Comparison of ENCODE assay signal across 8 cellular contexts in genomic region chr5:88683506-88684135, GRCh38.
DNase-seq lines count a peak whose midpoint lies in the region; ATAC-seq, FAIRE-seq and TF ChIP-seq lines count a peak whose summit lies in the region.

No MANE protein-coding gene starts in this region.

- H3K4me1 ChIP-seq in astrocyte (ENCODE audit: insufficient read depth, low read length): peaks cover 11% of the 10 kb centered on the region
- peaks cover 0 to 2% of the 10 kb centered on the region in 2 experiments for H3K4me1 ChIP-seq in trophoblast cell (ENCODE audit: control insufficient read depth in 1 of 2, insufficient read depth in 2 of 2, low read length in 2 of 2)
- peaks cover 0 to 25% of the 10 kb centered on the region in 2 donors for H3K4me1 ChIP-seq in right atrium auricular region
- peaks cover 9% of the 10 kb centered on the region for H3K4me1 ChIP-seq in CD8-positive, alpha-beta memory T cell (ENCODE audit: insufficient read depth, low read length)

- peak overlapping the region; percentile 29 for H3K27ac Mint-ChIP-seq in astrocyte (ENCODE audit: unreplicated experiment)
- peak overlapping the region in 4 of 8 donors; percentile 3 to 89 (median 38) for H3K27ac Mint-ChIP-seq in CD8-positive, alpha-beta memory T cell

- H2AFZ ChIP-seq in astrocyte (ENCODE audit: low read depth, low read length) (peak overlapping the region; percentile 76), trophoblast cell (ENCODE audit: insufficient read depth, low read length, poor library complexity) (no peak overlapping the region)

- H3K4me1 Mint-ChIP-seq in astrocyte (ENCODE audit: low read depth, unreplicated experiment): no peaks in the 10 kb centered on the region
- peaks cover 9 to 16% (median 14%) of the 10 kb centered on the region in 3 donors for H3K4me1 Mint-ChIP-seq in CD8-positive, alpha-beta memory T cell

- H3K4me3 Mint-ChIP-seq in astrocyte (ENCODE audit: unreplicated experiment): peak overlapping the region; percentile 60
- H3K4me3 Mint-ChIP-seq in CD8-positive, alpha-beta memory T cell: peak overlapping the region in 2 of 7 donors; percentile 1 to 63

- H3K9ac ChIP-seq in astrocyte (ENCODE audit: low read length) (peak overlapping the region; percentile 81), trophoblast cell (ENCODE audit: low read length) (no peak overlapping the region)

- peaks cover 60% of the 10 kb centered on the region for H3K27me3 ChIP-seq in astrocyte (ENCODE audit: insufficient read depth, low read length)
- H3K27me3 ChIP-seq in trophoblast cell (ENCODE audit: insufficient read depth, low read length): peaks cover 78% of the 10 kb centered on the region
- H3K27me3 ChIP-seq in right atrium auricular region: peaks cover 57 to 89% of the 10 kb centered on the region in 2 donors
- peaks cover 95% of the 10 kb centered on the region for H3K27me3 ChIP-seq in CD8-positive, alpha-beta memory T cell (ENCODE audit: insufficient read depth, low read length, poor library complexity, severe bottlenecking)

- no peak overlapping the region for H4K12ac ChIP-seq in trophoblast cell (ENCODE audit: low read depth, low read length)

- peaks cover 84% of the 10 kb centered on the region for H3K27me3 Mint-ChIP-seq in astrocyte (ENCODE audit: low read depth, unreplicated experiment)
- H3K27me3 Mint-ChIP-seq in CD8-positive, alpha-beta memory T cell: peaks cover 71 to 85% of the 10 kb centered on the region in 2 donors

- H2BK12ac ChIP-seq in trophoblast cell (ENCODE audit: low read length): no peak overlapping the region

- H3K79me2 ChIP-seq in astrocyte (ENCODE audit: insufficient read depth, low read length) (peaks cover 70% of the 10 kb centered on the region), trophoblast cell (ENCODE audit: control insufficient read depth, insufficient read depth, low read length, poor library complexity) (no peaks in the 10 kb centered on the region)

- POLR2A ChIA-PET in CD8-positive, alpha-beta memory T cell (lab: Charles Lee): no interaction called here

- H2BK120ac ChIP-seq in trophoblast cell (ENCODE audit: insufficient read depth, low read length, poor library complexity): no peak overlapping the region

- H3K27ac ChIP-seq in astrocyte (ENCODE audit: low read depth, low read length): peak overlapping the region; percentile 49
- H3K27ac ChIP-seq in trophoblast cell (ENCODE audit: low read depth, low read length): no peak overlapping the region
- no peak overlapping the region for H3K27ac ChIP-seq in right atrium auricular region
- no peak overlapping the region for H3K27ac ChIP-seq in CD8-positive, alpha-beta memory T cell (ENCODE audit: low read depth, low read length)

- no peak overlapping the region for H3K18ac ChIP-seq in trophoblast cell (ENCODE audit: low read length)

- no peak overlapping the region for H2BK5ac ChIP-seq in trophoblast cell (ENCODE audit: low read depth, low read length, poor library complexity)

- ATAC-seq in GM21526 (IDR thresholded peaks at IDR 0.05; ENCODE audit: low FRiP score, unreplicated experiment) (peak; percentile 49), HG02763 (IDR thresholded peaks at IDR 0.05; ENCODE audit: unreplicated experiment) (no peak)

- H3K4ac ChIP-seq in trophoblast cell (ENCODE audit: low read depth, low read length): no peak overlapping the region

- no peaks in the 10 kb centered on the region for H3K9me3 ChIP-seq in astrocyte (ENCODE audit: insufficient read depth, low read depth, low read length)
- H3K9me3 ChIP-seq in trophoblast cell (ENCODE audit: insufficient read depth, low read depth, low read length): no peaks in the 10 kb centered on the region
- H3K9me3 ChIP-seq in right atrium auricular region: no peaks in the 10 kb centered on the region
- no peaks in the 10 kb centered on the region for H3K9me3 ChIP-seq in CD8-positive, alpha-beta memory T cell (ENCODE audit: low read length)

- H4K20me1 ChIP-seq in astrocyte (ENCODE audit: insufficient read depth, low read length): peaks cover 7% of the 10 kb centered on the region

- DNase-seq in DMS79 (lab: John Stamatoyannopoulos, UW): peak; percentile 87
- peak; percentile 90 for DNase-seq in NCI-H1105 treated with DMSO at 0.1 percent for 48 hours (lab: John Stamatoyannopoulos, UW)
- DNase-seq in astrocyte (ENCODE audit: low read depth): peak; percentile 85
- peak in 1 of 2 donors; percentile 29 for DNase-seq in trophoblast cell
- no peak for DNase-seq in right atrium auricular region (ENCODE audit: low spot score)
- DNase-seq in CD8-positive, alpha-beta memory T cell: no peak

- FAIRE-seq in astrocyte (lab: Jason Lieb, UNC): no peak

- no peak overlapping the region for H3K23ac ChIP-seq in trophoblast cell (ENCODE audit: low read length)

- CTCF ChIA-PET in CD8-positive, alpha-beta memory T cell (lab: Charles Lee): interaction anchor here (0.8 to 4.1 kb wide), 4 partner anchors 12 to 902 kb away, joined by 3 to 44 read pairs (median 4); no protein-coding TSS in a partner anchor

- no peaks in the 10 kb centered on the region for H3K36me3 ChIP-seq in astrocyte (ENCODE audit: insufficient read depth, low read length)
- H3K36me3 ChIP-seq in trophoblast cell (ENCODE audit: control insufficient read depth in 1 of 2, insufficient read depth in 2 of 2, low read length in 2 of 2): no peaks in the 10 kb centered on the region
- H3K36me3 ChIP-seq in right atrium auricular region: no peaks in the 10 kb centered on the region
- no peaks in the 10 kb centered on the region for H3K36me3 ChIP-seq in CD8-positive, alpha-beta memory T cell (ENCODE audit: insufficient read depth, low read length)

- H3K14ac ChIP-seq in trophoblast cell (ENCODE audit: low read length): no peak overlapping the region

- no CpG with 5 or more reads among the region's 31 CpGs for WGBS in trophoblast cell (ENCODE audit: extremely low coverage, insufficient coverage, insufficient read length)

- H3K9me3 Mint-ChIP-seq in astrocyte (ENCODE audit: unreplicated experiment): peaks cover 14% of the 10 kb centered on the region
- peaks cover 0 to 15% (median 8%) of the 10 kb centered on the region in 5 donors for H3K9me3 Mint-ChIP-seq in CD8-positive, alpha-beta memory T cell

- H3K4me2 ChIP-seq in astrocyte (ENCODE audit: low read length) (peak overlapping the region; percentile 93), trophoblast cell (ENCODE audit: low read length) (peak overlapping the region; percentile 16)

- no peak overlapping the region for H4K91ac ChIP-seq in trophoblast cell (ENCODE audit: low read depth, low read length)

- H4K8ac ChIP-seq in trophoblast cell (ENCODE audit: low read depth, low read length): no peak overlapping the region

- H3K4me3 ChIP-seq in astrocyte (ENCODE audit: insufficient read depth, low read depth, low read length) (peak overlapping the region; percentile 60), trophoblast cell (ENCODE audit: low read depth, low read length) (no peak overlapping the region), right atrium auricular region (no peak overlapping the region)
- no peak overlapping the region for H3K4me3 ChIP-seq in CD8-positive, alpha-beta memory T cell (ENCODE audit: low read length)

- H2AK5ac ChIP-seq in trophoblast cell (ENCODE audit: low read length): no peak overlapping the region

- H3K79me1 ChIP-seq in trophoblast cell (ENCODE audit: low read length): no peaks in the 10 kb centered on the region

- no peaks in the 10 kb centered on the region for H3K36me3 Mint-ChIP-seq in astrocyte (ENCODE audit: low read depth, unreplicated experiment)
- H3K36me3 Mint-ChIP-seq in CD8-positive, alpha-beta memory T cell: peaks cover 0 to 4% (median 2%) of the 10 kb centered on the region in 3 donors

- TF ChIP-seq CTCF in astrocyte (IDR thresholded peaks at IDR 0.05; ENCODE audit: insufficient read depth, low read depth, low read length): peak; percentile 14
- TF ChIP-seq CTCF in right atrium auricular region (IDR thresholded peaks at IDR 0.05): no peak

Comparison
In these comparisons a context has a peak if more than half of its experiments do, and no peak if none do; other contexts are left out.
1. DNase-seq: peak in DMS79 (single experiment), NCI-H1105 treated with DMSO at 0.1 percent for 48 hours (single experiment) and astrocyte (single experiment); none in right atrium auricular region (single experiment) and CD8-positive, alpha-beta memory T cell (0 of 5).